ENCODE assay signal across 30 cellular contexts in genomic region chrY:14581294-14581693, GRCh38. TPM values are rescaled to one million over a fixed set of nuclear protein-coding genes. Genes with fewer than 3 reads are reported as not detected.
"Had no signal": no experiment of that assay in that cellular context is flagged by ENCODE, and none has a peak within 500 bp of the region (broad histone marks: within the 10 kb centered on the region; RNA-seq: fewer than 3 reads in every experiment).

No MANE protein-coding gene starts in this region.

- H3K79me2 ChIP-seq: parathyroid adenoma had no signal

- H2AFZ ChIP-seq: neural progenitor cell, parathyroid adenoma had no signal

- H3K27ac Mint-ChIP-seq: natural killer cell; nephron; neural progenitor cell; progenitor cell of endocrine pancreas; stimulated activated effector memory CD8-positive, alpha-beta T cell treated with anti-CD3 and anti-CD28 coated beads, Interleukin-12 subunit alpha, Interleukin-12 subunit beta, amount 100 ng/mL, for 72 hours; stimulated activated naive B cell treated with anti-CD40 and anti-IgM and Interleukin-4, amounts not matched to agents 10 μg/mL and 1 μg/mL and 100 μg/mL, for 72 hours; stimulated activated naive CD8-positive, alpha-beta T cell treated with anti-CD3 and anti-CD28 coated beads, Interleukin-15, Interleukin-2, amounts not matched to agents 100 ng/mL and 50 ng/mL, for 24 hours; type B pancreatic cell had no signal

- FAIRE-seq: small intestine had no signal

- H3K4me3 ChIP-seq: neural progenitor cell, ovary, psoas muscle, right lobe of liver, sigmoid colon, suprapubic skin, testis, tibial artery, transverse colon, upper lobe of right lung, uterus had no signal

- H3K4me1 Mint-ChIP-seq: natural killer cell; nephron; neural progenitor cell; stimulated activated effector memory CD8-positive, alpha-beta T cell treated with anti-CD3 and anti-CD28 coated beads, Interleukin-12 subunit alpha, Interleukin-12 subunit beta, amount 100 ng/mL, for 72 hours; stimulated activated naive B cell treated with anti-CD40 and anti-IgM and Interleukin-4, amounts not matched to agents 10 μg/mL and 1 μg/mL and 100 μg/mL, for 72 hours had no signal

- H3K36me3 Mint-ChIP-seq: natural killer cell; neural progenitor cell; stimulated activated effector memory CD8-positive, alpha-beta T cell treated with anti-CD3 and anti-CD28 coated beads, Interleukin-12 subunit alpha, Interleukin-12 subunit beta, amount 100 ng/mL, for 72 hours; stimulated activated naive B cell treated with anti-CD40 and anti-IgM and Interleukin-4, amounts not matched to agents 10 μg/mL and 1 μg/mL and 100 μg/mL, for 72 hours; type B pancreatic cell had no signal

- H3K9me3 Mint-ChIP-seq: nephron; neural progenitor cell; stimulated activated effector memory CD8-positive, alpha-beta T cell treated with anti-CD3 and anti-CD28 coated beads, Interleukin-12 subunit alpha, Interleukin-12 subunit beta, amount 100 ng/mL, for 72 hours; type B pancreatic cell had no signal

- H3K9me3 ChIP-seq: ovary, psoas muscle, right lobe of liver, sigmoid colon, suprapubic skin, testis, tibial artery, transverse colon, upper lobe of right lung, uterus had no signal

- H3K4me3 Mint-ChIP-seq: natural killer cell; nephron; neural progenitor cell; stimulated activated effector memory CD8-positive, alpha-beta T cell treated with anti-CD3 and anti-CD28 coated beads, Interleukin-12 subunit alpha, Interleukin-12 subunit beta, amount 100 ng/mL, for 72 hours; stimulated activated naive B cell treated with anti-CD40 and anti-IgM and Interleukin-4, amounts not matched to agents 10 μg/mL and 1 μg/mL and 100 μg/mL, for 72 hours; stimulated activated naive CD8-positive, alpha-beta T cell treated with anti-CD3 and anti-CD28 coated beads, Interleukin-15, Interleukin-2, amounts not matched to agents 100 ng/mL and 50 ng/mL, for 24 hours; type B pancreatic cell had no signal

- H3K36me3 ChIP-seq: neural progenitor cell, ovary, right lobe of liver, sigmoid colon, suprapubic skin, tibial artery, transverse colon, upper lobe of right lung, uterus had no signal

- H3K4me2 ChIP-seq: neural progenitor cell had no signal

- H3K9ac ChIP-seq: neural progenitor cell, parathyroid adenoma had no signal

- H3K27me3 Mint-ChIP-seq: progenitor cell of endocrine pancreas; stimulated activated naive B cell treated with anti-CD40 and anti-IgM and Interleukin-4, amounts not matched to agents 10 μg/mL and 1 μg/mL and 100 μg/mL, for 72 hours; stimulated activated naive CD8-positive, alpha-beta T cell treated with anti-CD3 and anti-CD28 coated beads, Interleukin-15, Interleukin-2, amounts not matched to agents 100 ng/mL and 50 ng/mL, for 24 hours; type B pancreatic cell had no signal

- H3K27ac ChIP-seq: neural progenitor cell, ovary, parathyroid adenoma, psoas muscle, right lobe of liver, sigmoid colon, suprapubic skin, testis, tibial artery, transverse colon, upper lobe of right lung, uterus had no signal

- DNase-seq: natural killer cell; occipital lobe; ovary; posterior cingulate gyrus; psoas muscle; right cardiac atrium; right lobe of liver; sigmoid colon; small intestine; stimulated activated CD4-positive, alpha-beta T cell treated with anti-CD3 and anti-CD28 coated beads, Interleukin-15, amount 100 ng/mL, for 24 hours; stimulated activated CD4-positive, alpha-beta T cell treated with anti-CD3 and anti-CD28 coated beads, Interleukin-2, amount 100 ng/mL, for 24 hours; stimulated activated CD4-positive, alpha-beta T cell treated with anti-CD3 and anti-CD28 coated beads, Interleukin-2, amount 100 ng/mL, for 48 hours; stimulated activated CD4-positive, alpha-beta T cell treated with anti-CD3 and anti-CD28 coated beads, Interleukin-4, amount 100 ng/mL, for 24 hours; stimulated activated naive B cell treated with anti-CD40 and anti-IgM and Interleukin-4, amounts not matched to agents 10 μg/mL and 1 μg/mL and 100 μg/mL, for 72 hours; stimulated activated naive CD4-positive, alpha-beta T cell treated with Interleukin-2 at 50 U/mL for 16 hours; substantia nigra; testis; tibial artery; transverse colon; upper lobe of right lung; uterus had no signal

- H3K27me3 ChIP-seq: neural progenitor cell, ovary, right lobe of liver, sigmoid colon, suprapubic skin, testis, tibial artery, transverse colon, upper lobe of right lung, uterus had no signal

- ATAC-seq: natural killer cell; psoas muscle; right cardiac atrium; right lobe of liver; stimulated activated effector memory CD8-positive, alpha-beta T cell treated with anti-CD3 and anti-CD28 coated beads, Interleukin-12 subunit alpha, Interleukin-12 subunit beta, amount 100 ng/mL, for 72 hours; stimulated activated naive B cell treated with anti-CD40 and anti-IgM and Interleukin-4, amounts not matched to agents 10 μg/mL and 1 μg/mL and 100 μg/mL, for 72 hours; upper lobe of right lung had no signal

- H3K4me1 ChIP-seq: neural progenitor cell, parathyroid adenoma, psoas muscle, right lobe of liver, suprapubic skin, testis, tibial artery, transverse colon, upper lobe of right lung, uterus had no signal

RNA-seq across cellular contexts. Expression of gene NLGN4Y, which starts 57.0 kb away (rescaled TPM):
- total RNA-seq: progenitor cell of endocrine pancreas, psoas muscle, renal cortical epithelial cell, uterus had no signal
